Comparison of ENCODE assay signal across 8 cellular contexts in the genomic region with DNA sequence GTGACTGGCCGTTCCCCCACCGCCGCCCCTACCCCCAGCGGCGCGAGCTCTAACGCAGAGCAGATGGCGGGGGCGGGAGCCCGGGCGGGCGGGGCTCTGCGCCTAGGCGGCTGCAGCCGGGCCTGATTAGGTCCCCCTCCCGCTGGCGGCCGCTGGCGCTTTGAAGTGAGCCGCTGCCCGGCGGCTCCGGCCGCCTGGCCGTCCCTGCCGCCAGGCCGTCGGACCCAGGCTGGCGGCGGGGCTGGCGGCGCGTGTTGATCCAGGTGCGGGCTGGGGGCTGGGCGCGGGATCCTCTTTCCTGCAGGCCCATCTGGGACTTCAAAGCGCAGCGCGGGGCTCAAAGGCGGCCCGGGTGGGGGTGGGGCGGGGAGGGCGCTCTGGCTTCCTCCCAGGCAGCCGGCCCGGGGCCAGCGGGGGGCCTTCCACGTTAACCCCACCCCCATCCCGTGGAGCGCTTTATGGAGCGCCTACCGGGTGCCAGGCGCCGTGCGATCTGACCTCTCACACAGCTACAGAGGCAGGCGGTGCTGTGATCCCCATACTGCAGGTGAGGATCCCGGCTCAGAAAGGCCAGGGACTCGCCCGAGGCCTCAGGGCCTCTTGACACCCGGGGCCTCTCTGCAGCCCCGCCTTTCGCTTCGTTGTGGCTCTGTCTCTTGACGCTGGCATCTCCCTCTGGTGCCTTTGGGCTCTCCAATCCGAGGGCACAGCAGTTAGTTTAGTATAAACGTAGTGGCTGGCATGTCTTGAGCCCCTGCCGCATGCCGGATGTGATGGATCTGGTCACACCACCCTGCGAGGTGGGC.
DNase-seq lines count a peak whose midpoint lies in the region; ATAC-seq and TF ChIP-seq lines count a peak whose summit lies in the region.

No MANE protein-coding gene starts in this region.

- peaks cover 14 to 20% of the 10 kb centered on the region in 2 experiments; a peak in 3 of 4 replicates for H3K4me1 ChIP-seq in HCT116 (ENCODE audit: control insufficient read depth in 1 of 2, insufficient read depth in 2 of 2, low read length in 2 of 2)

- H3K27ac ChIP-seq in HCT116 (ENCODE audit: low read depth, low read length), result no peak overlapping the region

- no peak for TF ChIP-seq CTCF in HCT116 (IDR thresholded peaks at IDR 0.05 in 2 of 3, conservative IDR thresholded peaks at IDR 0.05 in 1 of 3; ENCODE audit: borderline replicate concordance in 1 of 3, insufficient read depth in 1 of 3, low read depth in 2 of 3, low read length in 2 of 3)

- intact Hi-C loops in HCT116 (cut with micrococcal nuclease), result no loop called here

- H3K9ac ChIP-seq in HCT116 (ENCODE audit: low read length), result no peak overlapping the region

- H3K4me1 Mint-ChIP-seq in activated CD4-positive, alpha-beta memory T cell treated with anti-CD3 and anti-CD28 coated beads, Interleukin-2, amount 10 ng/mL, durations not matched to agents 7 days and 5 days, result peaks cover 9% of the 10 kb centered on the region
- H3K4me1 Mint-ChIP-seq in stimulated activated naive B cell treated with anti-CD40 and anti-IgM and Interleukin-4, amounts not matched to agents 10 μg/mL and 1 μg/mL and 100 μg/mL, for 72 hours, result peaks cover 0 to 2% of the 10 kb centered on the region in 2 donors

- no peaks in the 10 kb centered on the region for H3K36me3 ChIP-seq in HCT116 (ENCODE audit: control insufficient read depth in 1 of 2, insufficient read depth in 2 of 2, low read length in 2 of 2)

- H3K4me3 ChIP-seq in HCT116 (replicated peaks in 1 of 2; ENCODE audit: low read depth in 1 of 2, low read length in 2 of 2), result peak overlapping the region; percentile 26 to 48

- no peaks in the 10 kb centered on the region for H3K9me2 ChIP-seq in HCT116 (ENCODE audit: insufficient read depth)

- no peaks in the 10 kb centered on the region for H3K9me3 Mint-ChIP-seq in activated CD4-positive, alpha-beta memory T cell treated with anti-CD3 and anti-CD28 coated beads, Interleukin-2, amount 10 ng/mL, durations not matched to agents 7 days and 5 days
- H3K9me3 Mint-ChIP-seq in stimulated activated naive B cell treated with anti-CD40 and anti-IgM and Interleukin-4, amounts not matched to agents 10 μg/mL and 1 μg/mL and 100 μg/mL, for 72 hours, result no peaks in the 10 kb centered on the region

- H3K79me2 ChIP-seq in HCT116 (ENCODE audit: insufficient read depth, low read length), result no peaks in the 10 kb centered on the region

- peaks cover 35% of the 10 kb centered on the region for H3K27me3 Mint-ChIP-seq in activated CD4-positive, alpha-beta memory T cell treated with anti-CD3 and anti-CD28 coated beads, Interleukin-2, amount 10 ng/mL, durations not matched to agents 7 days and 5 days
- peaks cover 52 to 64% of the 10 kb centered on the region in 2 donors for H3K27me3 Mint-ChIP-seq in stimulated activated naive B cell treated with anti-CD40 and anti-IgM and Interleukin-4, amounts not matched to agents 10 μg/mL and 1 μg/mL and 100 μg/mL, for 72 hours

- no peak for TF ChIP-seq RAD21 in HCT116 (IDR thresholded peaks at IDR 0.05; ENCODE audit: low read depth)

- peaks cover 10% of the 10 kb centered on the region; the same call in 1 of the 2 replicates for H3K27me3 ChIP-seq in HCT116 (ENCODE audit: insufficient read depth, low read length)

- in situ Hi-C loops in KBM-7 (cut with MboI; ENCODE audit: low pct_unique_long_range_greater_than_20kb, low sequenced_read_pairs), result no loop called here

- no peak for TF ChIP-seq POLR2A in HCT116 (IDR thresholded peaks at IDR 0.05; ENCODE audit: borderline replicate concordance, extremely low read depth, insufficient read depth, insufficient read length)

- no peak overlapping the region for H3K27ac Mint-ChIP-seq in activated CD4-positive, alpha-beta memory T cell treated with anti-CD3 and anti-CD28 coated beads, Interleukin-2, amount 10 ng/mL, durations not matched to agents 7 days and 5 days
- H3K27ac Mint-ChIP-seq in stimulated activated naive B cell treated with anti-CD40 and anti-IgM and Interleukin-4, amounts not matched to agents 10 μg/mL and 1 μg/mL and 100 μg/mL, for 72 hours, result no peak overlapping the region

- no peaks in the 10 kb centered on the region for H4K20me1 ChIP-seq in HCT116 (ENCODE audit: insufficient read depth)

- BruUV-seq in HCT116 (replicated peaks; lab: Mats Ljungman, UMichigan), result no TSS peak

- no peak overlapping the region for H2AFZ ChIP-seq in HCT116 (ENCODE audit: low read depth, low read length, poor library complexity, severe bottlenecking)

- H3K4me3 Mint-ChIP-seq in activated CD4-positive, alpha-beta memory T cell treated with anti-CD3 and anti-CD28 coated beads, Interleukin-2, amount 10 ng/mL, durations not matched to agents 7 days and 5 days, result peak overlapping the region; percentile 25
- H3K4me3 Mint-ChIP-seq in stimulated activated naive B cell treated with anti-CD40 and anti-IgM and Interleukin-4, amounts not matched to agents 10 μg/mL and 1 μg/mL and 100 μg/mL, for 72 hours, result peak overlapping the region; percentile 27 to 33

- H3K9me3 ChIP-seq in HCT116 (ENCODE audit: control insufficient read depth in 1 of 2, insufficient read depth in 1 of 2, low read depth in 1 of 2, low read length in 2 of 2), result no peaks in the 10 kb centered on the region

- peak overlapping the region; percentile 75 for H3K4me2 ChIP-seq in HCT116 (ENCODE audit: low read length)

- POLR2A ChIA-PET in HCT116 (lab: Charles Lee), result no interaction called here
- POLR2A ChIA-PET in activated CD4-positive, alpha-beta memory T cell treated with anti-CD3 and anti-CD28 coated beads, Interleukin-2, amount 10 ng/mL, durations not matched to agents 7 days and 5 days (lab: Charles Lee), result no interaction called here

- RAD21 ChIA-PET in HCT116 (lab: Charles Lee; ENCODE audit: low non-redundant PET in 1 of 2, low total read pairs in 2 of 2, uncharacterized antibody in 2 of 2, unreplicated experiment in 2 of 2), result no interaction called here

- CTCF ChIA-PET in HCT116 (lab: Charles Lee), result no interaction called here
- CTCF ChIA-PET in activated CD4-positive, alpha-beta memory T cell treated with anti-CD3 and anti-CD28 coated beads, Interleukin-2, amount 10 ng/mL, durations not matched to agents 7 days and 5 days (lab: Charles Lee), result no interaction called here

- ATAC-seq in HCT116, result peak; percentile 80
- ATAC-seq in stimulated activated naive B cell treated with anti-CD40 and anti-IgM and Interleukin-4, amounts not matched to agents 10 μg/mL and 1 μg/mL and 100 μg/mL, for 72 hours (replicated peaks), result peak; percentile 22 to 43
- no peak for ATAC-seq in GM19328 (IDR thresholded peaks at IDR 0.05; ENCODE audit: unreplicated experiment)

- H3K36me3 Mint-ChIP-seq in activated CD4-positive, alpha-beta memory T cell treated with anti-CD3 and anti-CD28 coated beads, Interleukin-2, amount 10 ng/mL, durations not matched to agents 7 days and 5 days (ENCODE audit: low read depth), result no peaks in the 10 kb centered on the region
- H3K36me3 Mint-ChIP-seq in stimulated activated naive B cell treated with anti-CD40 and anti-IgM and Interleukin-4, amounts not matched to agents 10 μg/mL and 1 μg/mL and 100 μg/mL, for 72 hours, result no peaks in the 10 kb centered on the region

- peak in 8 of 14 donors; percentile 16 to 51 (median 24) for DNase-seq in C1 segment of cervical spinal cord (lab: John Stamatoyannopoulos, UW)
- no peak for DNase-seq in HCT116 (ENCODE audit: low read depth, low spot score)
- no peak for DNase-seq in activated CD4-positive, alpha-beta memory T cell treated with anti-CD3 and anti-CD28 coated beads, Interleukin-2, amount 10 ng/mL, durations not matched to agents 7 days and 5 days
- peak; percentile 85 for DNase-seq in iPS-NIHi11 (ENCODE audit: low spot score)
- no peak for DNase-seq in stimulated activated naive B cell treated with anti-CD40 and anti-IgM and Interleukin-4, amounts not matched to agents 10 μg/mL and 1 μg/mL and 100 μg/mL, for 72 hours
- no peak for DNase-seq in ureter (ENCODE audit: low spot score)
- DNase-seq in KBM-7, result no peak

TF ChIP-seq in HCT116, 20 proteins besides CTCF, POLR2A, EP300 and RAD21:
- TF ChIP-seq YY1 (IDR thresholded peaks at IDR 0.05; ENCODE audit: extremely low read depth, insufficient replicate concordance, low read depth, low read length), result no peak
- TF ChIP-seq ZFX (IDR thresholded peaks at IDR 0.05), result no peak
- peak; percentile 69 for TF ChIP-seq EGR1 (IDR thresholded peaks at IDR 0.05; ENCODE audit: low read depth)
- TF ChIP-seq, protein P1, sequence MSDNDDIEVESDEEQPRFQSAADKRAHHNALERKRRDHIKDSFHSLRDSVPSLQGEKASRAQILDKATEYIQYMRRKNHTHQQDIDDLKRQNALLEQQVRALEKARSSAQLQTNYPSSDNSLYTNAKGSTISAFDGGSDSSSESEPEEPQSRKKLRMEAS (IDR thresholded peaks at IDR 0.05), result 0 out of 2 replicates have a peak, but pooled peaks have one; percentile 20
- TF ChIP-seq TCF7L2 (IDR thresholded peaks at IDR 0.05; ENCODE audit: borderline replicate concordance, extremely low read depth, insufficient read depth, insufficient read length), result peak; percentile 97

Comparison
In these comparisons a context has a peak if more than half of its experiments do, and no peak if none do; other contexts are left out.
1. DNase-seq: peak in C1 segment of cervical spinal cord (8 of 14) and iPS-NIHi11 (single experiment); none in HCT116 (single experiment), activated CD4-positive, alpha-beta memory T cell treated with anti-CD3 and anti-CD28 coated beads, Interleukin-2, amount 10 ng/mL, durations not matched to agents 7 days and 5 days (single experiment), stimulated activated naive B cell treated with anti-CD40 and anti-IgM and Interleukin-4, amounts not matched to agents 10 μg/mL and 1 μg/mL and 100 μg/mL, for 72 hours (single experiment), ureter (single experiment) and KBM-7 (single experiment).